Comparison of ENCODE assay signal across 8 cellular contexts in genomic region chr6:2749972-2750600, GRCh38. TPM values are rescaled to one million over a fixed set of nuclear protein-coding genes. Genes with fewer than 3 reads are reported as not detected.
DNase-seq lines count a peak whose midpoint lies in the region; ATAC-seq and TF ChIP-seq lines count a peak whose summit lies in the region.

No MANE protein-coding gene starts in this region.

- H3K9me3 Mint-ChIP-seq in natural killer cell treated with Interleukin-12 subunit alpha and Interleukin-12 subunit beta and Interleukin-15 and Interleukin-18, amount 100 ng/mL, for 72 hours, result no peaks in the 10 kb centered on the region

- no peaks in the 10 kb centered on the region for H3K9me3 ChIP-seq in testis

- H3K4me3 Mint-ChIP-seq in natural killer cell treated with Interleukin-12 subunit alpha and Interleukin-12 subunit beta and Interleukin-15 and Interleukin-18, amount 100 ng/mL, for 72 hours, result no peak overlapping the region

- H3K36me3 Mint-ChIP-seq in natural killer cell treated with Interleukin-12 subunit alpha and Interleukin-12 subunit beta and Interleukin-15 and Interleukin-18, amount 100 ng/mL, for 72 hours, result no peaks in the 10 kb centered on the region

- H3K4me3 ChIP-seq in epithelial cell of esophagus (ENCODE audit: low read length) (no peak overlapping the region), testis (no peak overlapping the region)

- in situ Hi-C loops in GM13976 (cut with MboI; ENCODE audit: low sequenced_read_pairs, unreplicated experiment), result no loop called here

- DNase-seq in GM13976 (ENCODE audit: low spot score) (peak; percentile 48), NOMO-1 (lab: John Stamatoyannopoulos, UW; ENCODE audit: unreplicated experiment in 2 of 2) (peak; percentile 66 to 69), epithelial cell of esophagus (ENCODE audit: low read depth) (peak; percentile 62), testis (peak; percentile 77)
- DNase-seq in activated CD8-positive, alpha-beta memory T cell treated with anti-CD3 and anti-CD28 coated beads, Interleukin-2, amount 50 U/mL, for 24 hours (ENCODE audit: extremely low read depth), result peak; percentile 27
- DNase-seq in natural killer cell treated with Interleukin-12 subunit alpha and Interleukin-12 subunit beta and Interleukin-15 and Interleukin-18, amount 100 ng/mL, for 72 hours (ENCODE audit: low spot score), result peak; percentile 83

- ATAC-seq in natural killer cell treated with Interleukin-12 subunit alpha and Interleukin-12 subunit beta and Interleukin-15 and Interleukin-18, amount 100 ng/mL, for 72 hours, result no peak
- ATAC-seq in GM18909 (IDR thresholded peaks at IDR 0.05; ENCODE audit: poor library complexity, unreplicated experiment), result no peak

- no peak for TF ChIP-seq POLR2A in testis (IDR thresholded peaks at IDR 0.05)

- no peaks in the 10 kb centered on the region for H3K4me1 ChIP-seq in testis

- intact Hi-C loops in testis (cut with DNase I; ENCODE audit: low total_unique reads), result no loop called here

- H3K27me3 Mint-ChIP-seq in natural killer cell treated with Interleukin-12 subunit alpha and Interleukin-12 subunit beta and Interleukin-15 and Interleukin-18, amount 100 ng/mL, for 72 hours, result peaks cover 14 to 16% of the 10 kb centered on the region in 2 donors

- WGBS in testis, 2 donors, result 4 to 6% methylated on average over 11 of the region's 11 CpGs

- TF ChIP-seq CTCF in 22Rv1 (IDR thresholded peaks at IDR 0.05) (peak; percentile 98), GM13976 (IDR thresholded peaks at IDR 0.05; ENCODE audit: borderline replicate concordance, control extremely low read depth, extremely low read depth, insufficient read depth, missing control alignments) (peak; percentile 46), epithelial cell of esophagus (IDR thresholded peaks at IDR 0.05; ENCODE audit: insufficient read depth, low read depth, low read length, missing control alignments) (peak; percentile 84), testis (IDR thresholded peaks at IDR 0.05) (peak; percentile 64 to 92 (median 85))

- H3K4me1 Mint-ChIP-seq in natural killer cell treated with Interleukin-12 subunit alpha and Interleukin-12 subunit beta and Interleukin-15 and Interleukin-18, amount 100 ng/mL, for 72 hours (ENCODE audit: low read depth in 2 of 2), result peaks cover 10 to 23% of the 10 kb centered on the region in 2 donors

- H3K27ac Mint-ChIP-seq in natural killer cell treated with Interleukin-12 subunit alpha and Interleukin-12 subunit beta and Interleukin-15 and Interleukin-18, amount 100 ng/mL, for 72 hours, result no peak overlapping the region

- no peaks in the 10 kb centered on the region for H3K27me3 ChIP-seq in testis

- H3K27ac ChIP-seq in 22Rv1 (no peak overlapping the region), testis (no peak overlapping the region)

- no peaks in the 10 kb centered on the region for H3K36me3 ChIP-seq in testis (ENCODE audit: low read depth, missing control alignments)

RNA-seq across cellular contexts. Expression of gene MYLK4, which starts 0.6 kb away (rescaled TPM):
- under 1 TPM; 0.24 to 0.33 TPM for total RNA-seq in natural killer cell treated with Interleukin-12 subunit alpha and Interleukin-12 subunit beta and Interleukin-15 and Interleukin-18, amount 100 ng/mL, for 72 hours
- total RNA-seq in testis, result 1 to 10 TPM in 1 of 2 donors, under 1 TPM in 1; 0.71 to 1.5 TPM
- polyA plus RNA-seq in testis (ENCODE audit: insufficient read depth, low read depth, low replicate concordance), result 0.62 TPM

RNA-seq across cellular contexts. Expression of gene WRNIP1, which starts 15.1 kb away (rescaled TPM):
- 10 to 100 TPM; 54.5 to 57.8 TPM for total RNA-seq in natural killer cell treated with Interleukin-12 subunit alpha and Interleukin-12 subunit beta and Interleukin-15 and Interleukin-18, amount 100 ng/mL, for 72 hours
- total RNA-seq in testis, result 100 to 1,000 TPM in 1 of 2 donors, 10 to 100 TPM in 1; 95.8 to 102 TPM
- polyA plus RNA-seq in testis (ENCODE audit: insufficient read depth, low read depth, low replicate concordance), result 57.7 TPM

Comparison
In these comparisons a context has a peak if more than half of its experiments do, and no peak if none do; other contexts are left out.
1. CTCF ChIP-seq: peak in every context shown above with its lines; median percentile 98 in 22Rv1; 85 in testis; 84 in epithelial cell of esophagus; 46 in GM13976.
2. DNase-seq: peak in every context shown above with its lines; median percentile 83 in natural killer cell treated with Interleukin-12 subunit alpha and Interleukin-12 subunit beta and Interleukin-15 and Interleukin-18, amount 100 ng/mL, for 72 hours; 77 in testis; 68 in NOMO-1; 62 in epithelial cell of esophagus; 48 in GM13976; 27 in activated CD8-positive, alpha-beta memory T cell treated with anti-CD3 and anti-CD28 coated beads, Interleukin-2, amount 50 U/mL, for 24 hours.